19 cellular contexts compared by ENCODE assay signal in genomic region chr3:159803444-159803843, GRCh38. TPM values are rescaled to one million over a fixed set of nuclear protein-coding genes. Genes with fewer than 3 reads are reported as not detected.
"Had no signal": no experiment of that assay in that cellular context is flagged by ENCODE, and none has a peak within 500 bp of the region (broad histone marks: within the 10 kb centered on the region; RNA-seq: fewer than 3 reads in every experiment).

No MANE protein-coding gene starts in this region.

- H3K9me3 ChIP-seq: body of pancreas, esophagus squamous epithelium, tibial nerve, uterus had no signal

- H2AFZ ChIP-seq: hepatocyte had no signal

- DNase-seq: activated CD4-positive, alpha-beta T cell treated with anti-CD3 and anti-CD28 coated beads, Interleukin-2, amount 10 ng/mL, durations not matched to agents 7 days and 5 days; activated CD8-positive, alpha-beta memory T cell treated with anti-CD3 and anti-CD28 coated beads, Interleukin-2, amount 50 U/mL, for 4 hours; activated effector memory CD4-positive, alpha-beta T cell treated with Interleukin-2 at 50 U/mL for 16 hours; activated T-cell treated with anti-CD3 and anti-CD28 coated beads, Interleukin-2, amount 50 U/mL, for 48 hours; body of pancreas; central memory CD4-positive, alpha-beta T cell; esophagus squamous epithelium; kidney; midbrain; stimulated activated CD4-positive, alpha-beta T cell treated with anti-CD3 and anti-CD28 coated beads, Interleukin-2, amount 100 ng/mL, for 24 hours; stimulated activated naive CD4-positive, alpha-beta T cell treated with Interleukin-2 at 50 U/mL for 16 hours; substantia nigra; uterus had no signal

- ATAC-seq: activated CD4-positive, CD25-positive, alpha-beta regulatory T cell treated with anti-CD3 and anti-CD28 coated beads, Interleukin-2, amount 50 U/mL, for 24 hours; body of pancreas; left lobe of liver had no signal

- H3K4me3 ChIP-seq: body of pancreas, coronary artery, esophagus squamous epithelium, hepatocyte, tibial nerve, uterus had no signal

- H3K4me2 ChIP-seq: hepatocyte had no signal

- H3K36me3 ChIP-seq: esophagus squamous epithelium, tibial nerve, uterus had no signal

- H3K4me1 ChIP-seq: body of pancreas had no signal

- H3K27ac ChIP-seq: body of pancreas, hepatocyte, tibial nerve had no signal

- H3K27me3 ChIP-seq: body of pancreas, esophagus squamous epithelium, hepatocyte, tibial nerve, uterus had no signal

RNA-seq across cellular contexts. Expression of gene SCHIP1, which starts 36.2 kb away (rescaled TPM):
- total RNA-seq: T-helper 1 cell treated with Interleukin-12 subunit alpha and Interleukin-12 subunit beta and Interleukin-4 antibody, amounts not matched to agents 30 ng/mL and 1 ng/mL, for 36 hours had no signal
